ENCODE assay signal across 8 cellular contexts in the genomic region with DNA sequence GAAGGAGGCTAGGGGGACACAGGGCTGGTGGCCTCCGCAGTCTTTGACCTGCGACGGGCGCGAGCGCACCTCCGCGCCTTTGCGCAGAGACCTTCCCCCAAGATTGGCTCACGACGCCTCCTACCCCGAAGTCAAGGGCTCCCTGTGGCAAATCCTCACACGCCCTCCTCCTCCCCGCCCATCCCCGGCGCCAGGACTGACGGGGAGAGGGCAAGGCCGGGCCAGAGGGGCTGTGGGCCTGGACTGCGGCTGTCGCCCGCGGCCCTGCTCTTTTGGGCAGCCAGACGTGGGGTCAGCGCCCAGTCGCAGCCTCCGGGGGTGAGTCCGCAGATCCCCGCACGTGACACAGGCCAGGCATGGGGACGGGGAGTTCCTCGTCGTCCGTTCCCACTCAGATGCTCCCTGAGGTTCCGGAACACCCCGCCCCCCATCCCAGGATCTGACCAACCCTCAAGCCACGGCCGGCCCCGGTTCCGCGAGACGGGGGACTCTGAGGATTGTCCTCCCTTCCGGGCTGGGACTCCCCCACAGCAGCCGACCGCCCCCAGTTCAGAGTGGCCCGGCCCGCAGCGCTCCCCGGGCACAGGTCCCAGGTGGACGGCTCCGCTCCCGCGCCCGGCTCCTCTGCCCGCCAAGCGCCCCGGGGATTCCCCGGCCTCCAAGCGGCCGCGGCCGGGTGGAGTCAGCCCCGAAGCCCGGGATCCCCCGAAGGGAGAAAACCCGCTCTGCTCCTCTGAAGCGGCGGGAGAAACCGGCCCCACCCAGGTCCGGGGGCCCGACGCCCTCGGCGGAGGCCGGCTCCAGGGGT. TPM values are rescaled to one million over a fixed set of nuclear protein-coding genes. Genes with fewer than 3 reads are reported as not detected.
DNase-seq lines count a peak whose midpoint lies in the region; ATAC-seq lines count a peak whose summit lies in the region.

No MANE protein-coding gene starts in this region.

- H3K4me3 ChIP-seq in duodenal mucosa (ENCODE audit: low read depth in 1 of 2, low read length in 2 of 2) = peak overlapping the region; percentile 55 to 64

- H3K27me3 ChIP-seq in duodenal mucosa (ENCODE audit: control insufficient read depth in 1 of 2, insufficient read depth in 2 of 2, low read length in 2 of 2) = peaks cover 26 to 31% of the 10 kb centered on the region in 2 donors

- no peak overlapping the region for H3K27ac ChIP-seq in duodenal mucosa (ENCODE audit: low read depth, low read length)

- peak; percentile 29 for ATAC-seq in GM19023 (IDR thresholded peaks at IDR 0.05; ENCODE audit: unreplicated experiment)
- ATAC-seq in HG03139 (IDR thresholded peaks at IDR 0.05; ENCODE audit: unreplicated experiment) = peak; percentile 19

- peak overlapping the region in 1 of 2 donors; percentile 40 for H3K9ac ChIP-seq in duodenal mucosa (ENCODE audit: low read depth in 1 of 2, low read length in 2 of 2)

- peak; percentile 26 for DNase-seq in A172 (ENCODE audit: low spot score)
- DNase-seq in T1000 (lab: John Stamatoyannopoulos, UW) = peak; percentile 33
- peak; percentile 14 for DNase-seq in mucosa of gallbladder (ENCODE audit: low spot score)
- DNase-seq in stimulated activated naive CD4-positive, alpha-beta T cell (lab: John Stamatoyannopoulos, UW) = peak in 4 of 6 experiments; percentile 5 to 50 (median 30)
- DNase-seq in DMS79 treated with DMSO at 0.1 percent for 48 hours (lab: John Stamatoyannopoulos, UW) = no peak

- no peaks in the 10 kb centered on the region for H3K36me3 ChIP-seq in duodenal mucosa (ENCODE audit: control insufficient read depth in 1 of 2, insufficient read depth in 2 of 2, low read length in 2 of 2)

- H3K4me1 ChIP-seq in duodenal mucosa (ENCODE audit: control insufficient read depth in 1 of 2, insufficient read depth in 2 of 2, low read length in 2 of 2) = peaks cover 0 to 13% of the 10 kb centered on the region in 2 donors

- no peaks in the 10 kb centered on the region for H3K9me3 ChIP-seq in duodenal mucosa (ENCODE audit: control insufficient read depth in 1 of 2, low read length in 2 of 2)

RNA-seq across cellular contexts. Expression of a gene that starts 0.5 kb away (rescaled TPM):
- total RNA-seq in A172 (2014; rRNA removed; shearing (Covaris generic)) = 1.2 and 2.3 TPM in 2 replicates
- total RNA-seq in mucosa of gallbladder = 1.4 TPM
